In genomic region chr3:50591196-50591741, GRCh38 we compare ENCODE assay signal across 9 cellular contexts. TPM values are rescaled to one million over a fixed set of nuclear protein-coding genes. Genes with fewer than 3 reads are reported as not detected.
DNase-seq lines count a peak whose midpoint lies in the region; ATAC-seq and TF ChIP-seq lines count a peak whose summit lies in the region.
"Had no signal": no experiment of that assay in that cellular context is flagged by ENCODE, and none has a peak within 500 bp of the region (broad histone marks: within the 10 kb centered on the region; RNA-seq: fewer than 3 reads in every experiment).

No MANE protein-coding gene starts in this region.

- DNase-seq in CD4-positive, alpha-beta memory T cell = peak in 1 of 5 donors; percentile 44
- DNase-seq in WTC11 (ENCODE audit: low spot score) = no peak
- DNase-seq in memory B cell (ENCODE audit: low spot score in 2 of 2) = no peak
- DNase-seq in body of pancreas = no peak
- DNase-seq in NCI-H510A (lab: John Stamatoyannopoulos, UW) = no peak
- DNase-seq: NCI-H774 had no signal

- H3K4me3 ChIP-seq in CD4-positive, alpha-beta memory T cell (ENCODE audit: low read length in 2 of 2) = peak overlapping the region in 1 of 2 donors; percentile 49
- H3K4me3 ChIP-seq in body of pancreas = no peak overlapping the region

- no peaks in the 10 kb centered on the region for H3K27me3 Mint-ChIP-seq in CD4-positive, alpha-beta memory T cell
- H3K27me3 Mint-ChIP-seq in WTC11 (ENCODE audit: low read depth) (peaks cover 3% of the 10 kb centered on the region; the same call in 1 of the 2 replicates), memory B cell (no peaks in the 10 kb centered on the region)

- no peaks in the 10 kb centered on the region for H3K9me3 Mint-ChIP-seq in CD4-positive, alpha-beta memory T cell
- H3K9me3 Mint-ChIP-seq in WTC11 (no peaks in the 10 kb centered on the region), memory B cell (no peaks in the 10 kb centered on the region)

- H3K4me3 Mint-ChIP-seq in CD4-positive, alpha-beta memory T cell = peak overlapping the region; percentile 53 to 85 (median 73)
- H3K4me3 Mint-ChIP-seq in WTC11 = no peak overlapping the region
- peak overlapping the region; percentile 74 for H3K4me3 Mint-ChIP-seq in memory B cell

- TF ChIP-seq CTCF in WTC11 (IDR thresholded peaks at IDR 0.05) = no peak
- no peak for TF ChIP-seq CTCF in body of pancreas (IDR thresholded peaks at IDR 0.05)

- ATAC-seq in GM21529 (IDR thresholded peaks at IDR 0.05; ENCODE audit: unreplicated experiment) = peak; percentile 8
- ATAC-seq in WTC11 = no peak
- no peak for ATAC-seq in memory B cell (ENCODE audit: low read depth)
- ATAC-seq in HG03520 (IDR thresholded peaks at IDR 0.05; ENCODE audit: unreplicated experiment) = no peak
- no peak for ATAC-seq in body of pancreas
- ATAC-seq in GM21619 (IDR thresholded peaks at IDR 0.05; ENCODE audit: unreplicated experiment) = no peak

- peaks cover 99% of the 10 kb centered on the region for H3K4me1 ChIP-seq in CD4-positive, alpha-beta memory T cell (ENCODE audit: insufficient read depth, low read length)
- peaks cover 62% of the 10 kb centered on the region for H3K4me1 ChIP-seq in body of pancreas

- WGBS in body of pancreas, 2 donors = 55 to 85% methylated on average over 4 to 9 of the region's 9 CpGs

- no peaks in the 10 kb centered on the region for H3K9me3 ChIP-seq in CD4-positive, alpha-beta memory T cell (ENCODE audit: control insufficient read depth in 1 of 2, low read length in 2 of 2)
- H3K9me3 ChIP-seq in body of pancreas = no peaks in the 10 kb centered on the region

- H3K27me3 ChIP-seq in CD4-positive, alpha-beta memory T cell (ENCODE audit: insufficient read depth, low read length) = no peaks in the 10 kb centered on the region
- H3K27me3 ChIP-seq in body of pancreas = no peaks in the 10 kb centered on the region

- H3K27ac ChIP-seq in CD4-positive, alpha-beta memory T cell (ENCODE audit: low read depth, low read length) = peak overlapping the region; percentile 68
- H3K27ac ChIP-seq in body of pancreas = peak overlapping the region in 1 of 4 donors; percentile 79

- H3K36me3 ChIP-seq in CD4-positive, alpha-beta memory T cell (ENCODE audit: insufficient read depth, low read length) = no peaks in the 10 kb centered on the region
- no peaks in the 10 kb centered on the region for H3K36me3 ChIP-seq in body of pancreas (replicated peaks in 1 of 2; ENCODE audit: insufficient read depth in 1 of 2, low read depth in 2 of 2)

- POLR2A ChIA-PET in CD4-positive, alpha-beta memory T cell (lab: Charles Lee; ENCODE audit: partially characterized antibody) = interaction anchor here (1.2 to 11.1 kb wide), 6 partner anchors 9 to 908 kb away, joined by 4 to 577 read pairs (median 16); partner anchors contain the start of genes C3orf18, CISH, CYB561D2 and DCAF1
- POLR2A ChIA-PET in WTC11 (lab: Charles Lee) = interaction anchor here (0.6 to 0.8 kb wide), 2 partner anchors 301 to 1563 kb away, joined by 3 read pairs; partner anchors contain the start of gene POC1A

- H3K4me1 Mint-ChIP-seq in CD4-positive, alpha-beta memory T cell = peaks cover 44 to 93% (median 71%) of the 10 kb centered on the region in 4 donors
- H3K4me1 Mint-ChIP-seq in WTC11 (no peaks in the 10 kb centered on the region), memory B cell (peaks cover 10% of the 10 kb centered on the region)

- CTCF ChIA-PET in CD4-positive, alpha-beta memory T cell (lab: Charles Lee; ENCODE audit: partially characterized antibody) = interaction anchor here (0.6 to 11.1 kb wide), 7 partner anchors 10 to 631 kb away, joined by 3 to 492 read pairs (median 16); partner anchors contain the start of genes CISH, HEMK1 and MAPKAPK3
- CTCF ChIA-PET in WTC11 (lab: Charles Lee) = interaction anchor here (0.7 to 5.9 kb wide), 12 partner anchors 10 to 254 kb away, joined by 3 to 70 read pairs (median 4); partner anchors contain the start of genes CISH and HEMK1

- intact Hi-C loops in CD4-positive, alpha-beta memory T cell (cut with micrococcal nuclease) = loop anchor here (1.0 kb wide), 3 partner anchors 10 to 21 kb away; no protein-coding TSS in a partner anchor
- intact Hi-C loops in body of pancreas (cut with DNase I) = no loop called here

- peaks cover 0 to 2% of the 10 kb centered on the region in 2 donors for H3K36me3 Mint-ChIP-seq in CD4-positive, alpha-beta memory T cell
- H3K36me3 Mint-ChIP-seq in WTC11 (no peaks in the 10 kb centered on the region), memory B cell (no peaks in the 10 kb centered on the region)

- no peak for TF ChIP-seq POLR2A in body of pancreas (IDR thresholded peaks at IDR 0.05)

- peak overlapping the region; percentile 83 to 97 (median 92) for H3K27ac Mint-ChIP-seq in CD4-positive, alpha-beta memory T cell
- H3K27ac Mint-ChIP-seq in WTC11 = peak overlapping the region; percentile 57; the same call in 1 of the 2 replicates
- peak overlapping the region; percentile 88 for H3K27ac Mint-ChIP-seq in memory B cell

TF ChIP-seq in WTC11, 78 proteins besides CTCF, POLR2A, EP300 and RAD21:
- TF ChIP-seq ZNF138 (CRISPR knock-in tag; conservative IDR thresholded peaks at IDR 0.05) = no peak
- TF ChIP-seq MLX (CRISPR knock-in tag; IDR thresholded peaks at IDR 0.05) = no peak
- TF ChIP-seq, protein P1, sequence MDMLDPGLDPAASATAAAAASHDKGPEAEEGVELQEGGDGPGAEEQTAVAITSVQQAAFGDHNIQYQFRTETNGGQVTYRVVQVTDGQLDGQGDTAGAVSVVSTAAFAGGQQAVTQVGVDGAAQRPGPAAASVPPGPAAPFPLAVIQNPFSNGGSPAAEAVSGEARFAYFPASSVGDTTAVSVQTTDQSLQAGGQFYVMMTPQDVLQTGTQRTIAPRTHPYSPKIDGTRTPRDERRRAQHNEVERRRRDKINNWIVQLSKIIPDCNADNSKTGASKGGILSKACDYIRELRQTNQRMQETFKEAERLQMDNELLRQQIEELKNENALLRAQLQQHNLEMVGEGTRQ (CRISPR knock-in tag; IDR thresholded peaks at IDR 0.05) = no peak

RNA-seq across cellular contexts. Expression of gene CISH, which starts 20.3 kb away (rescaled TPM):
- 10 to 100 TPM; 14.7 to 15.2 TPM for total RNA-seq in CD4-positive, alpha-beta memory T cell
- 100 to 1,000 TPM in 1 of 2 donors, 10 to 100 TPM in 1; 92.1 to 248 TPM for polyA plus RNA-seq in CD4-positive, alpha-beta memory T cell
- 1.8 to 2.4 TPM (median 1.9 TPM) in 3 replicates for total RNA-seq in WTC11 (2021)
- 10 to 100 TPM in 1 of 2 donors, 1 to 10 TPM in 1; 4.9 to 19.8 TPM for total RNA-seq in body of pancreas

RNA-seq across cellular contexts. Expression of gene HEMK1, which starts 21.9 kb away (rescaled TPM):
- 10 to 100 TPM; 55.3 to 56.7 TPM for total RNA-seq in CD4-positive, alpha-beta memory T cell
- polyA plus RNA-seq in CD4-positive, alpha-beta memory T cell = 10 to 100 TPM; 21.2 to 36.7 TPM
- total RNA-seq in WTC11 (2021) = 15.2 to 20.9 TPM (median 15.8 TPM) in 3 replicates
- total RNA-seq in body of pancreas = 1 to 10 TPM; 6.7 to 9.6 TPM

RNA-seq across cellular contexts. Expression of gene C3orf18, which starts 23.7 kb away (rescaled TPM):
- total RNA-seq in CD4-positive, alpha-beta memory T cell = 10 to 100 TPM; 14.3 to 16.2 TPM
- 10 to 100 TPM; 14.2 to 22.3 TPM for polyA plus RNA-seq in CD4-positive, alpha-beta memory T cell
- 11.5 to 14.0 TPM (median 12.1 TPM) in 3 replicates for total RNA-seq in WTC11 (2021)
- total RNA-seq in body of pancreas = 10 to 100 TPM in 1 of 2 donors, 1 to 10 TPM in 1; 6.3 to 11.4 TPM

RNA-seq across cellular contexts. Expression of gene MAPKAPK3, which starts 25.7 kb away (rescaled TPM):
- total RNA-seq in CD4-positive, alpha-beta memory T cell = 10 to 100 TPM; 36.4 to 40.1 TPM
- polyA plus RNA-seq in CD4-positive, alpha-beta memory T cell = 10 to 100 TPM; 71.2 to 93.2 TPM
- 52.7 to 60.2 TPM (median 54.4 TPM) in 3 replicates for total RNA-seq in WTC11 (2021)
- 10 to 100 TPM; 23.6 to 29.3 TPM for total RNA-seq in body of pancreas
